ENCODE assay signal across 13 cellular contexts in the genomic region with DNA sequence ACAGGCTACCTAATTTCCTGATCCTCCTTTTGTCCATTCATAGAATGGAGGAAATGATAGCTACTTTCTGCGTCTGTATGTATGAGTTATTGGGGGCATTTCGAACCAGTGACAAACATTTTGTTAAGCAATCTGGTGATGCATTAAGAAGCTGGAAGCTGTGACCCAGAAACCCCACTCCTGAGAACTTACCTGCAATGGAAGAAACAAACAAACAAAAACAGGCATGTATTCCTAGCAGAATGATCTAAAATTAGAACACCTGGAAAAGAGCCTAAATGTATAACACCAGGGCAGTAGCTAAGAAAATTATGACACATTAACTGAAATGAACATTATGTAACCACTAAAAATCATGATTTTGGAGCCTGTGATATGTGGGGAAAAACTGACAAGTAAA. TPM values are rescaled to one million over a fixed set of nuclear protein-coding genes. Genes with fewer than 3 reads are reported as not detected.
DNase-seq lines count a peak whose midpoint lies in the region; ATAC-seq, FAIRE-seq and TF ChIP-seq lines count a peak whose summit lies in the region.
"Had no signal": no experiment of that assay in that cellular context is flagged by ENCODE, and none has a peak within 500 bp of the region (broad histone marks: within the 10 kb centered on the region; RNA-seq: fewer than 3 reads in every experiment).

No MANE protein-coding gene starts in this region.

- H3K9me3 Mint-ChIP-seq in activated naive CD4-positive, alpha-beta T cell treated with anti-CD3 and anti-CD28 coated beads, Interleukin-2, amount 10 ng/mL, durations not matched to agents 7 days and 5 days: no peaks in the 10 kb centered on the region
- H3K9me3 Mint-ChIP-seq in activated T-helper 17 cell treated with anti-CD3 and anti-CD28 coated beads, Interleukin-2, amount 50 U/mL, for 72 hours: no peaks in the 10 kb centered on the region

- no peak for DNase-seq in activated naive CD4-positive, alpha-beta T cell treated with anti-CD3 and anti-CD28 coated beads, Interleukin-2, amount 10 ng/mL, durations not matched to agents 7 days and 5 days
- DNase-seq in activated naive CD4-positive, alpha-beta T cell (lab: John Stamatoyannopoulos, UW): no peak
- DNase-seq in keratinocyte (ENCODE audit: low read depth, low spot score): no peak
- peak; percentile 55 for DNase-seq in superior temporal gyrus (ENCODE audit: extremely low spot score)
- DNase-seq in SHP77 (lab: John Stamatoyannopoulos, UW): no peak
- no peak for DNase-seq in anterior cingulate cortex (lab: John Stamatoyannopoulos, UW)
- DNase-seq in OCI-M1 (lab: John Stamatoyannopoulos, UW): no peak
- DNase-seq: left colon, MG63 had no signal

- peaks cover 9 to 23% of the 10 kb centered on the region in 2 experiments for H3K36me3 ChIP-seq in keratinocyte (ENCODE audit: control insufficient read depth in 2 of 2, extremely low read depth in 1 of 2, insufficient read depth in 2 of 2, low read length in 2 of 2)

- H3K27me3 Mint-ChIP-seq in activated naive CD4-positive, alpha-beta T cell treated with anti-CD3 and anti-CD28 coated beads, Interleukin-2, amount 10 ng/mL, durations not matched to agents 7 days and 5 days: no peaks in the 10 kb centered on the region
- H3K27me3 Mint-ChIP-seq in activated T-helper 17 cell treated with anti-CD3 and anti-CD28 coated beads, Interleukin-2, amount 50 U/mL, for 72 hours: no peaks in the 10 kb centered on the region

- no peaks in the 10 kb centered on the region for H3K9me3 ChIP-seq in keratinocyte (ENCODE audit: control insufficient read depth, low read depth, low read length)
- H3K9me3 ChIP-seq: HAP-1, MG63 had no signal

- dilution Hi-C loops in keratinocyte (cut with MboI; ENCODE audit: extremely low pct_ligation_motif_present, low sequenced_read_pairs): no loop called here

- H3K9ac ChIP-seq in keratinocyte (ENCODE audit: control insufficient read depth, extremely low read depth, insufficient read depth, low read length): peak overlapping the region; percentile 91

- peak overlapping the region; percentile 90 for H3K27ac ChIP-seq in keratinocyte (ENCODE audit: control insufficient read depth, insufficient read depth, low read length)

- TF ChIP-seq CTCF in keratinocyte (optimal IDR thresholded peaks at IDR 0.05 in 1 of 3, IDR thresholded peaks at IDR 0.05 in 1 of 3, conservative IDR thresholded peaks at IDR 0.05 in 1 of 3; ENCODE audit: extremely low read depth in 1 of 3, insufficient read depth in 2 of 3, low read length in 3 of 3): no peak

- H3K36me3 Mint-ChIP-seq in activated naive CD4-positive, alpha-beta T cell treated with anti-CD3 and anti-CD28 coated beads, Interleukin-2, amount 10 ng/mL, durations not matched to agents 7 days and 5 days: peaks cover 29% of the 10 kb centered on the region
- H3K36me3 Mint-ChIP-seq in activated T-helper 17 cell treated with anti-CD3 and anti-CD28 coated beads, Interleukin-2, amount 50 U/mL, for 72 hours (ENCODE audit: low read depth): peaks cover 62% of the 10 kb centered on the region

- no peak for ATAC-seq in activated T-helper 17 cell treated with anti-CD3 and anti-CD28 coated beads, Interleukin-2, amount 50 U/mL, for 72 hours (replicated peaks)
- ATAC-seq: left colon, sciatic nerve had no signal

- peaks cover 67% of the 10 kb centered on the region for H3K79me2 ChIP-seq in keratinocyte (ENCODE audit: control insufficient read depth, insufficient read depth, low read length)

- CTCF ChIA-PET in activated naive CD4-positive, alpha-beta T cell treated with anti-CD3 and anti-CD28 coated beads, Interleukin-2, amount 10 ng/mL, durations not matched to agents 7 days and 5 days (lab: Charles Lee): no interaction called here

- H3K27ac Mint-ChIP-seq in activated naive CD4-positive, alpha-beta T cell treated with anti-CD3 and anti-CD28 coated beads, Interleukin-2, amount 10 ng/mL, durations not matched to agents 7 days and 5 days: no peak overlapping the region
- H3K27ac Mint-ChIP-seq in activated T-helper 17 cell treated with anti-CD3 and anti-CD28 coated beads, Interleukin-2, amount 50 U/mL, for 72 hours: peak overlapping the region; percentile 87

- no peaks in the 10 kb centered on the region for H3K27me3 ChIP-seq in keratinocyte (ENCODE audit: control insufficient read depth, extremely low read depth, insufficient read depth, low read length)
- H3K27me3 ChIP-seq: MG63 had no signal

- peaks cover 51% of the 10 kb centered on the region for H4K20me1 ChIP-seq in keratinocyte (ENCODE audit: control insufficient read depth, extremely low read depth, insufficient read depth, low read length)

- H3K9me1 ChIP-seq in keratinocyte (ENCODE audit: control insufficient read depth, extremely low read depth, insufficient read depth, low read length): peaks cover 3% of the 10 kb centered on the region

- peak overlapping the region; percentile 31 for H3K4me3 Mint-ChIP-seq in activated naive CD4-positive, alpha-beta T cell treated with anti-CD3 and anti-CD28 coated beads, Interleukin-2, amount 10 ng/mL, durations not matched to agents 7 days and 5 days
- peak overlapping the region; percentile 87 for H3K4me3 Mint-ChIP-seq in activated T-helper 17 cell treated with anti-CD3 and anti-CD28 coated beads, Interleukin-2, amount 50 U/mL, for 72 hours

- H3K4me1 Mint-ChIP-seq in activated naive CD4-positive, alpha-beta T cell treated with anti-CD3 and anti-CD28 coated beads, Interleukin-2, amount 10 ng/mL, durations not matched to agents 7 days and 5 days: peaks cover 65% of the 10 kb centered on the region
- peaks cover 58% of the 10 kb centered on the region for H3K4me1 Mint-ChIP-seq in activated T-helper 17 cell treated with anti-CD3 and anti-CD28 coated beads, Interleukin-2, amount 50 U/mL, for 72 hours

- peaks cover 63% of the 10 kb centered on the region for H3K4me1 ChIP-seq in keratinocyte (ENCODE audit: control insufficient read depth, extremely low read depth, insufficient read depth, low read length)

- H3K4me2 ChIP-seq in keratinocyte (ENCODE audit: control insufficient read depth, extremely low read depth, insufficient read depth, low read depth, low read length): peak overlapping the region; percentile 90

- FAIRE-seq in keratinocyte (lab: Jason Lieb, UNC): no peak

- H3K4me3 ChIP-seq in keratinocyte (ENCODE audit: control insufficient read depth in 2 of 3, extremely low read depth in 1 of 3, insufficient read depth in 2 of 3, low read depth in 1 of 3, low read length in 3 of 3): peak overlapping the region; percentile 57 to 99 (median 97)

- H2AFZ ChIP-seq in keratinocyte (ENCODE audit: control insufficient read depth, low read length): no peak overlapping the region

RNA-seq across cellular contexts. Expression of a gene that starts 2.1 kb away (rescaled TPM):
- 10 to 100 TPM; 46.9 to 52.3 TPM for total RNA-seq in activated T-helper 17 cell treated with anti-CD3 and anti-CD28 coated beads, Interleukin-2, amount 50 U/mL, for 72 hours
- 861 to 1,182 TPM (median 986 TPM) in 3 replicates for polyA plus RNA-seq in keratinocyte
- 838 TPM for polyA plus RNA-seq in keratinocyte (2011; ENCODE audit: low read depth)
- polyA plus RNA-seq in keratinocyte (2011; cell fraction: cytosol; rRNA removed): 346 and 603 TPM in 2 replicates
- polyA plus RNA-seq in keratinocyte (2011; cell fraction: nucleus; rRNA removed): 1,059 and 1,163 TPM in 2 replicates
- 545 and 662 TPM in 2 replicates for polyA plus RNA-seq in keratinocyte (2012; ENCODE audit: low replicate concordance)
- 912 to 1,016 TPM (median 913 TPM) in 3 replicates for polyA minus RNA-seq in keratinocyte
- 765 TPM for polyA minus RNA-seq in keratinocyte (2011; cell fraction: cytosol; rRNA and poly(A)+ RNA removed)
- 512 and 771 TPM in 2 replicates for polyA minus RNA-seq in keratinocyte (2011; cell fraction: nucleus; rRNA and poly(A)+ RNA removed)

RNA-seq across cellular contexts. Expression of a gene that starts 33.4 kb away (rescaled TPM):
- total RNA-seq in activated T-helper 17 cell treated with anti-CD3 and anti-CD28 coated beads, Interleukin-2, amount 50 U/mL, for 72 hours: not detected
- not detected in 3 replicates for polyA plus RNA-seq in keratinocyte
- not detected for polyA plus RNA-seq in keratinocyte (2011; ENCODE audit: low read depth)
- not detected in 2 replicates for polyA plus RNA-seq in keratinocyte (2011; cell fraction: cytosol; rRNA removed)
- not detected in 2 replicates for polyA plus RNA-seq in keratinocyte (2011; cell fraction: nucleus; rRNA removed)
- not detected in 2 replicates for polyA plus RNA-seq in keratinocyte (2012; ENCODE audit: low replicate concordance)
- polyA minus RNA-seq in keratinocyte: not detected in 3 replicates
- polyA minus RNA-seq in keratinocyte (2011; cell fraction: cytosol; rRNA and poly(A)+ RNA removed): not detected
- not detected in 2 replicates for polyA minus RNA-seq in keratinocyte (2011; cell fraction: nucleus; rRNA and poly(A)+ RNA removed)
- polyA plus RNA-seq: BJ had no signal
